In genomic region chr1:2065699-2066098, GRCh38 we compare ENCODE assay signal across 11 cellular contexts. TPM values are rescaled to one million over a fixed set of nuclear protein-coding genes. Genes with fewer than 3 reads are reported as not detected.
"Had no signal": no experiment of that assay in that cellular context is flagged by ENCODE, and none has a peak within 500 bp of the region (broad histone marks: within the 10 kb centered on the region; RNA-seq: fewer than 3 reads in every experiment).

No MANE protein-coding gene starts in this region.

- DNase-seq: GM23248, GOT3, H7, H9, HCEC 1CT, HFFc6 had no signal

- H3K4me1 ChIP-seq: HAP-1 had no signal

- ATAC-seq: GM23338, HCT116 had no signal

- H3K9ac ChIP-seq: GM23248 had no signal

- H3K4me2 ChIP-seq: GM23338 had no signal

- H3K27ac ChIP-seq: GM23248 had no signal

- H3K9me3 ChIP-seq: HAP-1 had no signal

- H2AFZ ChIP-seq: GM23248, GM23338 had no signal

- H3K36me3 ChIP-seq: HAP-1 had no signal

- FAIRE-seq: H1, H54 had no signal

- H3K4me3 ChIP-seq: GM23248, GM23338, HAP-1 had no signal

RNA-seq across cellular contexts. Expression of gene GABRD, which starts 46.6 kb away (rescaled TPM):
- total RNA-seq: GM23248, HFFc6 had no signal
- polyA plus RNA-seq: GM23248 had no signal
